In the genomic region with DNA sequence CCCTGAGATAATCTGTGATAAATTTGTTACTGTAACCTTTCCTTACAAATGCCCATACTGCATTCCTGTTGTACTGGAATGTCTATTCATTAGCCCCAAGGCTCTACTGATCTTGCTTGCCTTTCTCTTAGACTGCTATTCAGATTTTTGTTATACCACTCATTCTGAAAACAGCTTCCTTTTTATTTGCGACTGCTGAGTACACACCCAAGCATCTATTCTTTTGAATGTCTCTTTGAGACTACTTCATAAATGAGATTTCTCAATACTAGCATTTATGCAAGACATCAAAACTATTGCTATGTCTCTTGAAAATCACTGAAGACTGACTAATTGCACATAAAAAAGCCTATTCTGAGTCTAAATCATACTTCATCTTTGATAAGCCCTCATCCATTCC, we compare ENCODE assay signal across 1 cellular context.
TF ChIP-seq lines count a peak whose summit lies in the region.

No MANE protein-coding gene starts in this region.

TF ChIP-seq in HepG2, 621 proteins besides CTCF, POLR2A, EP300 and RAD21:
- TF ChIP-seq ZNF44 (CRISPR knock-in tag; IDR thresholded peaks at IDR 0.05), result no peak
- TF ChIP-seq ZNF280B (CRISPR knock-in tag; IDR thresholded peaks at IDR 0.05; ENCODE audit: borderline replicate concordance), result no peak
- TF ChIP-seq TARDBP (CRISPR knock-in tag; IDR thresholded peaks at IDR 0.05), result no peak
- no peak for TF ChIP-seq ZNF329 (CRISPR knock-in tag; IDR thresholded peaks at IDR 0.05; ENCODE audit: low read depth)
- TF ChIP-seq MEIS1 (CRISPR knock-in tag; IDR thresholded peaks at IDR 0.05; ENCODE audit: borderline replicate concordance), result no peak
- no peak for TF ChIP-seq ATM (IDR thresholded peaks at IDR 0.05; ENCODE audit: borderline replicate concordance)
- TF ChIP-seq ZNF841 (CRISPR knock-in tag; IDR thresholded peaks at IDR 0.05; ENCODE audit: borderline replicate concordance), result no peak
